ENCODE assay signal across 12 cellular contexts in the genomic region with DNA sequence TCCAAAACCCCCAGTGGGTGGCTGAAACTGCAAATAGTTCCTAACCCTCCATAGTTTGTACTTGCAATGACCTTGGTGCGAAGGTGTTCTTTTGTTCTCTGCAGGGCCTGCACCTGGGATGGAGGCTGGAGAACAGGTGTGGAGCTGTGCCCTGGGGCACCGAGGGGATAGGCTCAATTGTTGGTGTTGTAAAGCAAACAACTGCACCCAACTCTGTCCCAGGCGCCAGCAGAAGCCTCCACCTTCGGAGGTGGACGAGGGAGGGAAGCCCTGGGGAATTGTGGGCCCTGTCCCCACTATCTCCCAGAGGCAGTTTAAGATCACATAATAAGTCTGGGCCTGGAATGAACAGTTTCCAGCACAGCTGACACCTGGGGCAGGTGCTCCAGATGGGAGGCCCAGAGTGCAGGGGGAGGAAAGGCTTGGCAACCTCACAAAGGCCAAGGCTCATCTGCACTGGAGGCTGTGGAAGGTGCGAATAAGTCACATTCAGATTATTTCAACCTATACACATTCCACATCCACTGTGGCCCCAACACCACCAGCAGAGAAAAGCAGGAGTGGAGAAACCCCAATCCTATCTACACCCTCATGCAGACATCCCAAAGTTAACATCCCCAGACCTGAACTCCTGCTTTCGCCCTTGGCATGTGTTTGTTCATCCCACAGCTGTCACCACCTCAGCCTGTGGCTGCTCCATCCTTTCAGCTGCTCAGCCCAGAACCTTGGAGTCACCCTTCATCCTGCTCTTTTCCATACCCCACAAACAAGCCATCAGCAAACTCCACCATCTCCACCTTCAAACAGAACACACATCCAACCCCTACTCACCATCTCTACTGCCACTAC. TPM values are rescaled to one million over a fixed set of nuclear protein-coding genes. Genes with fewer than 3 reads are reported as not detected.
DNase-seq lines count a peak whose midpoint lies in the region; ATAC-seq and TF ChIP-seq lines count a peak whose summit lies in the region.
"Had no signal": no experiment of that assay in that cellular context is flagged by ENCODE, and none has a peak within 500 bp of the region (broad histone marks: within the 10 kb centered on the region; RNA-seq: fewer than 3 reads in every experiment).

No MANE protein-coding gene starts in this region.

- H3K9me3 ChIP-seq in colonic mucosa: no peaks in the 10 kb centered on the region
- H3K9me3 ChIP-seq: adrenal gland, spleen had no signal

- H3K4me3 ChIP-seq in colonic mucosa: no peak overlapping the region
- H3K4me3 ChIP-seq: adrenal gland, spleen had no signal

- H3K9me3 Mint-ChIP-seq in type B pancreatic cell: no peaks in the 10 kb centered on the region
- H3K9me3 Mint-ChIP-seq: CD4-positive, alpha-beta memory T cell had no signal

- H3K4me1 ChIP-seq in colonic mucosa: peaks cover 3% of the 10 kb centered on the region
- H3K4me1 ChIP-seq: adrenal gland had no signal

- no peak for TF ChIP-seq CTCF in colonic mucosa (IDR thresholded peaks at IDR 0.05)
- TF ChIP-seq CTCF in type B pancreatic cell (conservative IDR thresholded peaks at IDR 0.05): no peak

- H3K27ac Mint-ChIP-seq in type B pancreatic cell: peak overlapping the region; percentile 15

- H3K4me1 Mint-ChIP-seq in type B pancreatic cell (ENCODE audit: unreplicated experiment): peaks cover 18% of the 10 kb centered on the region

- H3K36me3 ChIP-seq in colonic mucosa: no peaks in the 10 kb centered on the region
- H3K36me3 ChIP-seq: adrenal gland, spleen had no signal

- H3K27me3 Mint-ChIP-seq in type B pancreatic cell: no peaks in the 10 kb centered on the region
- H3K27me3 Mint-ChIP-seq: CD4-positive, alpha-beta memory T cell had no signal

- H3K27ac ChIP-seq in colonic mucosa: peak overlapping the region; percentile 60
- H3K27ac ChIP-seq: adrenal gland, spleen had no signal

- peak overlapping the region in 1 of 2 donors; percentile 68 for H3K9ac ChIP-seq in colonic mucosa (ENCODE audit: low read depth in 2 of 2, low read length in 2 of 2)

- peak overlapping the region; percentile 25 for H3K4me3 Mint-ChIP-seq in type B pancreatic cell
- H3K4me3 Mint-ChIP-seq: CD4-positive, alpha-beta memory T cell had no signal

- no peaks in the 10 kb centered on the region for H3K36me3 Mint-ChIP-seq in type B pancreatic cell
- H3K36me3 Mint-ChIP-seq: CD4-positive, alpha-beta memory T cell had no signal

- no peak for ATAC-seq in HG03108 (IDR thresholded peaks at IDR 0.05; ENCODE audit: unreplicated experiment)

- H3K27me3 ChIP-seq in colonic mucosa: no peaks in the 10 kb centered on the region
- H3K27me3 ChIP-seq: adrenal gland, spleen had no signal

- intact Hi-C loops in colonic mucosa (cut with DNase I): no loop called here

- DNase-seq in NCI-H1105 (lab: John Stamatoyannopoulos, UW) (peak; percentile 97), NCI-H2196 treated with DMSO at 0.1 percent for 48 hours (lab: John Stamatoyannopoulos, UW; ENCODE audit: unreplicated experiment) (peak; percentile 91), colonic mucosa (peak; percentile 81), type B pancreatic cell (ENCODE audit: extremely low spot score, unreplicated experiment) (no peak), LoVo (ENCODE audit: low spot score) (no peak), putamen (ENCODE audit: low spot score) (no peak)
- DNase-seq: activated CD4-positive, CD25-positive, alpha-beta regulatory T cell; adrenal gland; CD4-positive, alpha-beta memory T cell; mammary epithelial cell; spleen had no signal

RNA-seq across cellular contexts. Expression of a gene that starts 12.3 kb away (rescaled TPM):
- total RNA-seq in colonic mucosa (10 to 100 TPM; 20.9 to 23.8 TPM), type B pancreatic cell (ENCODE audit: low replicate concordance) (39.8 and 52.3 TPM in 2 replicates)

RNA-seq across cellular contexts. Expression of a gene that starts 34.0 kb away (rescaled TPM):
- 1 to 10 TPM; 4.5 to 5.7 TPM for total RNA-seq in colonic mucosa
- 7.6 and 19.5 TPM in 2 replicates for total RNA-seq in type B pancreatic cell (ENCODE audit: low replicate concordance)

Comparison
In these comparisons a context has a peak if more than half of its experiments do, and no peak if none do; other contexts are left out.
1. DNase-seq: peak in NCI-H1105 (single experiment), NCI-H2196 treated with DMSO at 0.1 percent for 48 hours (single experiment) and colonic mucosa (single experiment); none in type B pancreatic cell (single experiment), LoVo (single experiment) and putamen (single experiment).